Comparison of ENCODE assay signal across 16 cellular contexts in genomic region chr10:15483215-15483970, GRCh38.
"Had no signal": no experiment of that assay in that cellular context is flagged by ENCODE, and none has a peak within 500 bp of the region (broad histone marks: within the 10 kb centered on the region; RNA-seq: fewer than 3 reads in every experiment).

No MANE protein-coding gene starts in this region.

- H3K27ac ChIP-seq: gastroesophageal sphincter, heart right ventricle, left lung, psoas muscle, right lobe of liver, suprapubic skin had no signal

- H3K36me3 Mint-ChIP-seq: activated naive CD8-positive, alpha-beta T cell; T-cell had no signal

- H3K4me1 Mint-ChIP-seq: T-cell had no signal

- H3K27ac Mint-ChIP-seq: activated naive CD8-positive, alpha-beta T cell; stimulated activated naive CD8-positive, alpha-beta T cell treated with anti-CD3 and anti-CD28 coated beads, Interleukin-15, Interleukin-2, amounts not matched to agents 100 ng/mL and 50 ng/mL, for 24 hours; T-cell had no signal

- H3K27me3 ChIP-seq: gastroesophageal sphincter, right lobe of liver, suprapubic skin had no signal

- H3K36me3 ChIP-seq: gastroesophageal sphincter, heart right ventricle, left lung, right lobe of liver, suprapubic skin had no signal

- H3K4me3 ChIP-seq: gastroesophageal sphincter, heart right ventricle, left lung, psoas muscle, right lobe of liver, suprapubic skin had no signal

- H3K4me1 ChIP-seq: left lung, psoas muscle, right lobe of liver, suprapubic skin had no signal

- FAIRE-seq: islet of Langerhans had no signal

- H3K9me3 ChIP-seq: gastroesophageal sphincter, heart right ventricle, left lung, psoas muscle, right lobe of liver, suprapubic skin had no signal

- H3K9me3 Mint-ChIP-seq: stimulated activated naive CD8-positive, alpha-beta T cell treated with anti-CD3 and anti-CD28 coated beads, Interleukin-15, Interleukin-2, amounts not matched to agents 100 ng/mL and 50 ng/mL, for 24 hours had no signal

- H3K4me3 Mint-ChIP-seq: activated naive CD8-positive, alpha-beta T cell; stimulated activated naive CD8-positive, alpha-beta T cell treated with anti-CD3 and anti-CD28 coated beads, Interleukin-15, Interleukin-2, amounts not matched to agents 100 ng/mL and 50 ng/mL, for 24 hours; T-cell had no signal

- ATAC-seq: gastroesophageal sphincter, heart right ventricle, left lung, psoas muscle, right lobe of liver, T-cell had no signal

- DNase-seq: activated CD4-positive, alpha-beta T cell treated with anti-CD3 and anti-CD28 coated beads, Interleukin-2, amount 50 U/mL, for 1 hour; activated CD8-positive, alpha-beta memory T cell treated with anti-CD3 and anti-CD28 coated beads for 24 hours; activated gamma-delta T cell treated with Interleukin-2 at 50 U/mL for 16 hours; amygdala; effector memory CD4-positive, alpha-beta T cell; heart right ventricle; left lung; psoas muscle; right lobe of liver; T-cell; T-helper 9 cell had no signal
